Comparison of ENCODE assay signal across 13 cellular contexts in the genomic region with DNA sequence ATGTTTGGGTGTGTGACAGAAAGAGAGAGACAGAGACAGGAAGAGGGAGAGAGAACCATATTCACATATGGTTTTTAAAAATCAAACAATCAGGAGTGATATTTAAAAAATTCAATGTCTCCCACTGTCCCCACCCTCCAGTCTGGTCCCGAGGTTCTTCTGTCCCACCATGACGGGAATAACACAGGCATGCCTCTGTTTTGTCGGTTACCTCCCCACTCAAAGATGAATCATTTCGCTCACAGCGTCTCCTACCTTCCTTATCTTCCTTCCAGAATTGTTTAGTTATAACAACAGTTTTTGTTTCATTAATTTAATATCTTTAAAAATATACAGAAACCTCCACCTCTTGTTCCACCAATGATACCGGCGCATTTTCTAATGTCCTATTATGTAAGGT.
DNase-seq lines count a peak whose midpoint lies in the region; ATAC-seq and TF ChIP-seq lines count a peak whose summit lies in the region.
"Had no signal": no experiment of that assay in that cellular context is flagged by ENCODE, and none has a peak within 500 bp of the region (broad histone marks: within the 10 kb centered on the region; RNA-seq: fewer than 3 reads in every experiment).

No MANE protein-coding gene starts in this region.

- H3K4me1 ChIP-seq in body of pancreas, result peaks cover 12% of the 10 kb centered on the region
- H3K4me1 ChIP-seq in endodermal cell (ENCODE audit: control insufficient read depth, insufficient read depth, low read length), result no peaks in the 10 kb centered on the region
- H3K4me1 ChIP-seq in stomach, result peaks cover 0 to 7% (median 2%) of the 10 kb centered on the region in 4 donors

- H3K36me3 ChIP-seq in body of pancreas (replicated peaks in 1 of 2; ENCODE audit: insufficient read depth in 1 of 2, low read depth in 2 of 2), result no peaks in the 10 kb centered on the region
- H3K36me3 ChIP-seq in endodermal cell (ENCODE audit: control insufficient read depth, insufficient read depth, low read length), result no peaks in the 10 kb centered on the region
- no peaks in the 10 kb centered on the region for H3K36me3 ChIP-seq in stomach

- no peak for TF ChIP-seq CTCF in body of pancreas (IDR thresholded peaks at IDR 0.05)
- TF ChIP-seq CTCF in endodermal cell (conservative IDR thresholded peaks at IDR 0.05), result no peak
- no peak for TF ChIP-seq CTCF in nephron progenitor cell (IDR thresholded peaks at IDR 0.05)
- no peak for TF ChIP-seq CTCF in stomach (IDR thresholded peaks at IDR 0.05)

- H3K4me3 ChIP-seq in body of pancreas (no peak overlapping the region), endodermal cell (ENCODE audit: low read length) (no peak overlapping the region), stomach (no peak overlapping the region)

- H3K36me3 Mint-ChIP-seq in endodermal cell (ENCODE audit: low read depth) (no peaks in the 10 kb centered on the region), nephron progenitor cell (ENCODE audit: low read depth) (no peaks in the 10 kb centered on the region), T-cell (no peaks in the 10 kb centered on the region)

- DNase-seq in body of pancreas (no peak), endodermal cell (peak; percentile 7), nephron progenitor cell (no peak), stomach (peak; percentile 5), T-cell (no peak), inferior parietal cortex (ENCODE audit: extremely low spot score) (no peak)
- DNase-seq: C1 segment of cervical spinal cord; Calu3; CD4-positive, alpha-beta T cell; DMS 273 treated with DMSO at 0.1 percent for 48 hours had no signal

- H3K9ac ChIP-seq in endodermal cell (ENCODE audit: extremely low read depth, low read length, poor library complexity, severe bottlenecking), result no peak overlapping the region

- ATAC-seq in body of pancreas (no peak), HG02588 (IDR thresholded peaks at IDR 0.05; ENCODE audit: unreplicated experiment) (no peak), T-cell (replicated peaks in 1 of 4) (no peak)
- ATAC-seq: HCT116 had no signal

- no peaks in the 10 kb centered on the region for H3K27me3 Mint-ChIP-seq in endodermal cell (ENCODE audit: insufficient read depth)
- peaks cover 3% of the 10 kb centered on the region for H3K27me3 Mint-ChIP-seq in nephron progenitor cell (ENCODE audit: low read depth, poor library complexity)
- H3K27me3 Mint-ChIP-seq in T-cell, result peaks cover 3 to 12% of the 10 kb centered on the region in 2 donors

- H3K9me3 ChIP-seq in body of pancreas (no peaks in the 10 kb centered on the region), endodermal cell (ENCODE audit: control insufficient read depth, low read length) (no peaks in the 10 kb centered on the region), stomach (no peaks in the 10 kb centered on the region)

- TF ChIP-seq POLR2A in body of pancreas (IDR thresholded peaks at IDR 0.05) (no peak), stomach (IDR thresholded peaks at IDR 0.05) (no peak)

- H3K9me3 Mint-ChIP-seq in endodermal cell (no peaks in the 10 kb centered on the region), nephron progenitor cell (no peaks in the 10 kb centered on the region), T-cell (no peaks in the 10 kb centered on the region)
- H3K9me3 Mint-ChIP-seq: CD4-positive, alpha-beta T cell had no signal

- no peaks in the 10 kb centered on the region for H3K27me3 ChIP-seq in body of pancreas
- H3K27me3 ChIP-seq in endodermal cell (ENCODE audit: control insufficient read depth, insufficient read depth, low read length, poor library complexity, severe bottlenecking), result no peaks in the 10 kb centered on the region
- H3K27me3 ChIP-seq in stomach, result peaks cover 0 to 2% (median 0%) of the 10 kb centered on the region in 3 donors

- CTCF ChIA-PET in T-cell (lab: Charles Lee), result no interaction called here

- H3K4me1 Mint-ChIP-seq in endodermal cell, result peaks cover 6% of the 10 kb centered on the region
- H3K4me1 Mint-ChIP-seq in nephron progenitor cell, result peaks cover 63% of the 10 kb centered on the region
- H3K4me1 Mint-ChIP-seq in T-cell, result no peaks in the 10 kb centered on the region
- H3K4me1 Mint-ChIP-seq: B cell had no signal

- H3K27ac ChIP-seq in body of pancreas (peak overlapping the region in 3 of 4 donors; percentile 52 to 72 (median 55)), endodermal cell (ENCODE audit: low read depth, low read length) (no peak overlapping the region), stomach (no peak overlapping the region)

- no peak overlapping the region for H3K27ac Mint-ChIP-seq in endodermal cell
- peak overlapping the region; percentile 63 for H3K27ac Mint-ChIP-seq in nephron progenitor cell
- no peak overlapping the region for H3K27ac Mint-ChIP-seq in T-cell
- H3K27ac Mint-ChIP-seq: B cell; CD4-positive, alpha-beta T cell had no signal

- intact Hi-C loops in body of pancreas (cut with DNase I) (no loop called here), stomach (cut with DNase I; ENCODE audit: low total_unique reads) (no loop called here)

- POLR2A ChIA-PET in T-cell (lab: Charles Lee), result no interaction called here

- H3K4me3 Mint-ChIP-seq in endodermal cell (no peak overlapping the region), nephron progenitor cell (no peak overlapping the region), T-cell (no peak overlapping the region)
- H3K4me3 Mint-ChIP-seq: B cell; CD4-positive, alpha-beta T cell had no signal

- WGBS in body of pancreas, 2 donors, result 66 to 71% methylated on average over 7 of the region's 7 CpGs
- 95 to 96% methylated on average over 5 to 7 of the region's 7 CpGs for WGBS in endodermal cell (ENCODE audit: insufficient coverage in 1 of 2, insufficient read length in 1 of 2), 2 experiments
- WGBS in stomach, 5 donors, result 73 to 86% (median 82%) methylated on average over 7 of the region's 7 CpGs

- no peak for TF ChIP-seq EP300 in stomach (IDR thresholded peaks at IDR 0.05)

Comparison
In these comparisons a context has a peak if more than half of its experiments do, and no peak if none do; other contexts are left out.
1. DNase-seq: peak in endodermal cell (single experiment) and stomach (single experiment); none in body of pancreas (0 of 4), nephron progenitor cell (single experiment), T-cell (0 of 34) and inferior parietal cortex (single experiment).
2. H3K27ac ChIP-seq: peak in body of pancreas (3 of 4); none in endodermal cell (single experiment) and stomach (0 of 5).